Comparison of ENCODE assay signal across 11 cellular contexts in the genomic region with DNA sequence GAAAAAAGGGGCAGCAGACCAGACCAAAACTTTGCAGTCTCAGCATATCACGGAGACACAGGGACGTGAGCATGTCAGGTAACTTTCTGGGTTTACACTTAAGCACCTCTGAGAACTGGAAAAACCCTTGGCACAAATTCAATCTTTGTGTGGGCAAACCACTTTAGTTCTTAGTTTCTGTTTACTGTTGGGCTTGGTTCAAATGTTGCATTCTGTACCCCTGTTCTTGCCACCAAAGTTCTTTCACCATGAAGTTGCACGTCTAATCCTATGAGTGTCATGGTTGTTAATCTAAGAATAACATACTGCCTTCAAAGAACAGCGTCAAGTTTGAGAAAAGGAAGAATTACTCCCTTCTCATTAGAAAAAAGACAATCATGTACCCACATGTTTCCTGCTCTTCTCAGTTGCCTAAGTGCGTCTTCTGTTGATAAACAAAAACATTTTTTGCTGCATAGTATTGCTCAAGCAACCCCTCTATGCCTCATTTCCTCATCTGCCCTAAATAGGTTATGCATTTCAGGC. TPM values are rescaled to one million over a fixed set of nuclear protein-coding genes. Genes with fewer than 3 reads are reported as not detected.
DNase-seq lines count a peak whose midpoint lies in the region; ATAC-seq and TF ChIP-seq lines count a peak whose summit lies in the region.
"Had no signal": no experiment of that assay in that cellular context is flagged by ENCODE, and none has a peak within 500 bp of the region (broad histone marks: within the 10 kb centered on the region; RNA-seq: fewer than 3 reads in every experiment).

No MANE protein-coding gene starts in this region.

- H2BK12ac ChIP-seq in neuronal stem cell (ENCODE audit: low read length): no peak overlapping the region

- no peaks in the 10 kb centered on the region for H3K79me1 ChIP-seq in neuronal stem cell (ENCODE audit: low read depth, low read length)

- TF ChIP-seq CTCF in GM12864 (IDR thresholded peaks at IDR 0.05; ENCODE audit: low read depth, low read length, missing control alignments) (no peak), mesothelial cell of epicardium (IDR thresholded peaks at IDR 0.05; ENCODE audit: unreplicated experiment) (no peak), tibial nerve (IDR thresholded peaks at IDR 0.05) (no peak)

- WGBS in tibial nerve, 2 donors: 54 to 57% methylated on average over 5 of the region's 5 CpGs
- no CpG with 5 or more reads among the region's 5 CpGs for WGBS in neuronal stem cell (ENCODE audit: extremely low coverage in 2 of 2, insufficient read length in 2 of 2, insufficient replicate concordance in 1 of 2), 2 donors

- peaks cover 2% of the 10 kb centered on the region for H3K27me3 Mint-ChIP-seq in activated naive CD8-positive, alpha-beta T cell treated with anti-CD3 and anti-CD28 coated beads, Interleukin-2, amount 50 U/mL, for 24 hours
- H3K27me3 Mint-ChIP-seq in mesothelial cell of epicardium (ENCODE audit: low read depth): no peaks in the 10 kb centered on the region

- no peak overlapping the region for H2BK15ac ChIP-seq in neuronal stem cell (ENCODE audit: low read length)

- H3K4me3 ChIP-seq in GM12864 (ENCODE audit: low read depth, low read length) (no peak overlapping the region), tibial nerve (no peak overlapping the region), neuronal stem cell (ENCODE audit: low read length in 2 of 2) (no peak overlapping the region)

- H3K27ac ChIP-seq in tibial nerve: no peak overlapping the region
- no peak overlapping the region for H3K27ac ChIP-seq in neuronal stem cell (replicated peaks; ENCODE audit: low read length)
- H3K27ac ChIP-seq: WERI-Rb-1 had no signal

- H3K4ac ChIP-seq in neuronal stem cell (ENCODE audit: low read length): no peak overlapping the region

- H2AK5ac ChIP-seq in neuronal stem cell (ENCODE audit: low read depth, low read length): no peak overlapping the region

- no peak overlapping the region for H3K23ac ChIP-seq in neuronal stem cell (ENCODE audit: low read depth, low read length, poor library complexity)

- H3K4me1 ChIP-seq in tibial nerve: no peaks in the 10 kb centered on the region
- no peaks in the 10 kb centered on the region for H3K4me1 ChIP-seq in neuronal stem cell (ENCODE audit: control insufficient read depth in 2 of 2, insufficient read depth in 1 of 2, low read depth in 1 of 2, low read length in 2 of 2)

- H4K91ac ChIP-seq in neuronal stem cell (ENCODE audit: low read depth, low read length, poor library complexity): no peak overlapping the region

- H2BK120ac ChIP-seq in neuronal stem cell (ENCODE audit: low read depth, low read length): no peak overlapping the region

- no peak overlapping the region for H3K9ac ChIP-seq in neuronal stem cell (ENCODE audit: low read depth, low read length, poor library complexity)

- H2AFZ ChIP-seq in neuronal stem cell (ENCODE audit: low read length): no peak overlapping the region

- peaks cover 65% of the 10 kb centered on the region for H3K4me1 Mint-ChIP-seq in activated naive CD8-positive, alpha-beta T cell treated with anti-CD3 and anti-CD28 coated beads, Interleukin-2, amount 50 U/mL, for 24 hours
- peaks cover 19% of the 10 kb centered on the region for H3K4me1 Mint-ChIP-seq in mesothelial cell of epicardium

- DNase-seq in GM12864 (ENCODE audit: low read depth) (peak; percentile 19), mesothelial cell of epicardium (ENCODE audit: low spot score in 2 of 2, unreplicated experiment in 2 of 2) (no peak), tibial nerve (ENCODE audit: low spot score in 2 of 2) (no peak), neuronal stem cell (ENCODE audit: low spot score) (no peak), occipital lobe (lab: John Stamatoyannopoulos, UW) (no peak), GM03348 (ENCODE audit: low spot score) (no peak)
- no peak for DNase-seq in activated naive CD8-positive, alpha-beta T cell treated with anti-CD3 and anti-CD28 coated beads, Interleukin-2, amount 50 U/mL, for 24 hours
- DNase-seq: NCI-H2227 treated with DMSO at 0.1 percent for 48 hours, WERI-Rb-1 had no signal

- no peak for TF ChIP-seq POLR2A in tibial nerve (IDR thresholded peaks at IDR 0.05)

- no peaks in the 10 kb centered on the region for H3K36me3 ChIP-seq in tibial nerve
- H3K36me3 ChIP-seq in neuronal stem cell (replicated peaks in 1 of 2; ENCODE audit: control insufficient read depth in 2 of 2, insufficient read depth in 2 of 2, low read length in 2 of 2): no peaks in the 10 kb centered on the region
- H3K36me3 ChIP-seq: WERI-Rb-1 had no signal

- ATAC-seq in HG03378 (IDR thresholded peaks at IDR 0.05; ENCODE audit: unreplicated experiment): peak; percentile 49
- ATAC-seq in activated naive CD8-positive, alpha-beta T cell treated with anti-CD3 and anti-CD28 coated beads, Interleukin-2, amount 50 U/mL, for 24 hours: peak; percentile 55

- no peaks in the 10 kb centered on the region for H3K27me3 ChIP-seq in tibial nerve
- H3K27me3 ChIP-seq in neuronal stem cell (ENCODE audit: control insufficient read depth in 3 of 3, insufficient read depth in 3 of 3, low read depth in 1 of 3, low read length in 3 of 3): no peaks in the 10 kb centered on the region

- H3K18ac ChIP-seq in neuronal stem cell (ENCODE audit: low read length): no peak overlapping the region

- no peak overlapping the region for H3K4me2 ChIP-seq in neuronal stem cell (ENCODE audit: insufficient read depth, low read length, poor library complexity, severe bottlenecking)

- H2BK5ac ChIP-seq in neuronal stem cell (ENCODE audit: low read length): no peak overlapping the region

- H3K9me3 Mint-ChIP-seq in activated naive CD8-positive, alpha-beta T cell treated with anti-CD3 and anti-CD28 coated beads, Interleukin-2, amount 50 U/mL, for 24 hours: peaks cover 6% of the 10 kb centered on the region
- H3K9me3 Mint-ChIP-seq in mesothelial cell of epicardium: peaks cover 17% of the 10 kb centered on the region

- peaks cover 0 to 15% (median 0%) of the 10 kb centered on the region in 4 donors for H3K9me3 ChIP-seq in tibial nerve
- peaks cover 0 to 3% of the 10 kb centered on the region in 2 donors for H3K9me3 ChIP-seq in neuronal stem cell (replicated peaks in 1 of 2; ENCODE audit: control insufficient read depth in 2 of 2, insufficient read depth in 1 of 2, low read depth in 1 of 2, low read length in 2 of 2)

- no peak overlapping the region for H4K8ac ChIP-seq in neuronal stem cell (ENCODE audit: low read depth, low read length)

- H3K27ac Mint-ChIP-seq in activated naive CD8-positive, alpha-beta T cell treated with anti-CD3 and anti-CD28 coated beads, Interleukin-2, amount 50 U/mL, for 24 hours: no peak overlapping the region
- peak overlapping the region; percentile 53 for H3K27ac Mint-ChIP-seq in mesothelial cell of epicardium

- H3K36me3 Mint-ChIP-seq in activated naive CD8-positive, alpha-beta T cell treated with anti-CD3 and anti-CD28 coated beads, Interleukin-2, amount 50 U/mL, for 24 hours (ENCODE audit: low read depth): peaks cover 5% of the 10 kb centered on the region
- peaks cover 7% of the 10 kb centered on the region for H3K36me3 Mint-ChIP-seq in mesothelial cell of epicardium

- no peak for TF ChIP-seq EP300 in tibial nerve (IDR thresholded peaks at IDR 0.05)

- H3K14ac ChIP-seq in neuronal stem cell (ENCODE audit: low read length): no peak overlapping the region

- no peak overlapping the region for H3K4me3 Mint-ChIP-seq in activated naive CD8-positive, alpha-beta T cell treated with anti-CD3 and anti-CD28 coated beads, Interleukin-2, amount 50 U/mL, for 24 hours
- no peak overlapping the region for H3K4me3 Mint-ChIP-seq in mesothelial cell of epicardium
- H3K4me3 Mint-ChIP-seq: neural crest cell had no signal

RNA-seq across cellular contexts. Expression of gene KRT33A, which starts 11.6 kb away (rescaled TPM):
- total RNA-seq in mesothelial cell of epicardium: not detected in 3 replicates
- total RNA-seq in tibial nerve: not detected
- polyA plus RNA-seq in neuronal stem cell (2013, experiment 1 of 2): not detected
- not detected for polyA plus RNA-seq in neuronal stem cell (2013, experiment 2 of 2)
- total RNA-seq in occipital lobe: not detected
- total RNA-seq: neural crest cell had no signal

RNA-seq across cellular contexts. Expression of gene KRTAP17-1, which starts 23.5 kb away (rescaled TPM):
- total RNA-seq in mesothelial cell of epicardium (not detected in 3 replicates), tibial nerve (not detected), occipital lobe (not detected)
- polyA plus RNA-seq in neuronal stem cell (2013, experiment 1 of 2): not detected
- not detected for polyA plus RNA-seq in neuronal stem cell (2013, experiment 2 of 2)
- total RNA-seq: neural crest cell had no signal

RNA-seq across cellular contexts. Expression of gene KRTAP16-1, which starts 29.9 kb away (rescaled TPM):
- not detected in 3 replicates for total RNA-seq in mesothelial cell of epicardium
- not detected for total RNA-seq in tibial nerve
- polyA plus RNA-seq in neuronal stem cell (2013, experiment 1 of 2): not detected
- not detected for polyA plus RNA-seq in neuronal stem cell (2013, experiment 2 of 2)
- not detected for total RNA-seq in occipital lobe
- total RNA-seq: neural crest cell had no signal

RNA-seq across cellular contexts. Expression of gene KRT33B, which starts 30.6 kb away (rescaled TPM):
- not detected in 3 replicates for total RNA-seq in mesothelial cell of epicardium
- total RNA-seq in tibial nerve: not detected
- polyA plus RNA-seq in neuronal stem cell (2013, experiment 1 of 2): not detected
- polyA plus RNA-seq in neuronal stem cell (2013, experiment 2 of 2): not detected
- not detected for total RNA-seq in occipital lobe
- total RNA-seq: neural crest cell had no signal

RNA-seq across cellular contexts. Expression of gene KRTAP29-1, which starts 36.4 kb away (rescaled TPM):
- not detected in 3 replicates for total RNA-seq in mesothelial cell of epicardium
- not detected for total RNA-seq in tibial nerve
- not detected for polyA plus RNA-seq in neuronal stem cell (2013, experiment 1 of 2)
- not detected for polyA plus RNA-seq in neuronal stem cell (2013, experiment 2 of 2)
- not detected for total RNA-seq in occipital lobe
- total RNA-seq: neural crest cell had no signal
